In genomic region chr11:86782781-86783180, GRCh38 we compare ENCODE assay signal across 24 cellular contexts. TPM values are rescaled to one million over a fixed set of nuclear protein-coding genes. Genes with fewer than 3 reads are reported as not detected.
DNase-seq lines count a peak whose midpoint lies in the region; ATAC-seq and TF ChIP-seq lines count a peak whose summit lies in the region.
"Had no signal": no experiment of that assay in that cellular context is flagged by ENCODE, and none has a peak within 500 bp of the region (broad histone marks: within the 10 kb centered on the region; RNA-seq: fewer than 3 reads in every experiment).

No MANE protein-coding gene starts in this region.

- H3K79me2 ChIP-seq in GM23338 (replicated peaks; ENCODE audit: insufficient read depth) (no peaks in the 10 kb centered on the region), hepatocyte (no peaks in the 10 kb centered on the region)

- H4K20me1 ChIP-seq in GM23338 (replicated peaks; ENCODE audit: insufficient read depth) (no peaks in the 10 kb centered on the region), hepatocyte (ENCODE audit: insufficient read depth, poor library complexity, severe bottlenecking) (no peaks in the 10 kb centered on the region)

- H3K4me2 ChIP-seq in GM23338 = no peak overlapping the region
- peak overlapping the region; percentile 34 for H3K4me2 ChIP-seq in hepatocyte

- 0 out of 2 replicates have a peak, but pooled peaks cover 3% of the 10 kb centered on the region for H3K9me2 ChIP-seq in GM23338 (ENCODE audit: insufficient read depth)
- no peaks in the 10 kb centered on the region for H3K9me2 ChIP-seq in hepatocyte (replicated peaks; ENCODE audit: insufficient read depth)

- WGBS in hepatocyte (ENCODE audit: low lambda C conversion rate, missing lambda C conversion rate) = 14% methylated on average over 3 of the region's 3 CpGs

- H3K4me3 Mint-ChIP-seq in GM23338 = no peak overlapping the region
- H3K4me3 Mint-ChIP-seq in stimulated activated naive CD8-positive, alpha-beta T cell treated with anti-CD3 and anti-CD28 coated beads, Interleukin-15, amount 100 ng/mL, for 72 hours = no peak overlapping the region
- H3K4me3 Mint-ChIP-seq: CD8-positive, alpha-beta T cell; T-helper 1 cell treated with Interleukin-12 subunit alpha and Interleukin-12 subunit beta and Interleukin-4 antibody, amounts not matched to agents 30 μg/mL and 1 μg/mL, for 36 hours had no signal

- H3K36me3 ChIP-seq in GM23338 (ENCODE audit: insufficient read depth) = no peaks in the 10 kb centered on the region
- no peaks in the 10 kb centered on the region for H3K36me3 ChIP-seq in hepatocyte (replicated peaks; ENCODE audit: insufficient read depth, low read depth)
- H3K36me3 ChIP-seq in vagina = no peaks in the 10 kb centered on the region
- H3K36me3 ChIP-seq: SJCRH30 had no signal

- no peaks in the 10 kb centered on the region for H3K36me3 Mint-ChIP-seq in GM23338 (ENCODE audit: low read depth)
- H3K36me3 Mint-ChIP-seq: CD8-positive, alpha-beta T cell had no signal

- TF ChIP-seq POLR2A in vagina (IDR thresholded peaks at IDR 0.05) = no peak

- H3K27me3 Mint-ChIP-seq in GM23338 (ENCODE audit: insufficient read depth, low read depth, poor library complexity) = peaks cover 4% of the 10 kb centered on the region
- peaks cover 36% of the 10 kb centered on the region for H3K27me3 Mint-ChIP-seq in stimulated activated naive CD8-positive, alpha-beta T cell treated with anti-CD3 and anti-CD28 coated beads, Interleukin-15, amount 100 ng/mL, for 72 hours

- H3K9me3 ChIP-seq in hepatocyte (ENCODE audit: low read depth) = no peaks in the 10 kb centered on the region
- H3K9me3 ChIP-seq in vagina = no peaks in the 10 kb centered on the region
- H3K9me3 ChIP-seq: SJCRH30 had no signal

- intact Hi-C loops in vagina (cut with DNase I) = no loop called here

- no peaks in the 10 kb centered on the region for H3F3A ChIP-seq in GM23338 (replicated peaks; ENCODE audit: low read depth)

- ATAC-seq in GM23338 (no peak), GM21825 (IDR thresholded peaks at IDR 0.05; ENCODE audit: unreplicated experiment) (no peak)
- no peak for ATAC-seq in stimulated activated naive CD8-positive, alpha-beta T cell treated with anti-CD3 and anti-CD28 coated beads, Interleukin-15, amount 100 ng/mL, for 72 hours
- ATAC-seq: CD8-positive, alpha-beta T cell; HepG2 had no signal

- H3K4me1 Mint-ChIP-seq in GM23338 = no peaks in the 10 kb centered on the region; the same call in 2 of the 3 replicates
- no peaks in the 10 kb centered on the region for H3K4me1 Mint-ChIP-seq in stimulated activated naive CD8-positive, alpha-beta T cell treated with anti-CD3 and anti-CD28 coated beads, Interleukin-15, amount 100 ng/mL, for 72 hours

- 0 out of 2 replicates have a peak overlapping the region, but pooled peaks have one; percentile 18 for H2AFZ ChIP-seq in GM23338
- no peak overlapping the region for H2AFZ ChIP-seq in hepatocyte

- H3K27me3 ChIP-seq in GM23338 (ENCODE audit: insufficient read depth) (no peaks in the 10 kb centered on the region), hepatocyte (no peaks in the 10 kb centered on the region), vagina (no peaks in the 10 kb centered on the region)
- H3K27me3 ChIP-seq: SJCRH30 had no signal

- no peak overlapping the region for H3K27ac ChIP-seq in GM23338 (ENCODE audit: low read depth)
- peak overlapping the region; percentile 65 for H3K27ac ChIP-seq in hepatocyte
- H3K27ac ChIP-seq in vagina = peak overlapping the region; percentile 40
- H3K27ac ChIP-seq: HL-60, SJCRH30 had no signal

- H3K4me1 ChIP-seq in GM23338 (ENCODE audit: insufficient read depth) = no peaks in the 10 kb centered on the region
- peaks cover 30% of the 10 kb centered on the region for H3K4me1 ChIP-seq in hepatocyte (ENCODE audit: insufficient read depth)
- H3K4me1 ChIP-seq in vagina = peaks cover 29% of the 10 kb centered on the region
- H3K4me1 ChIP-seq: SJCRH30 had no signal

- no peak overlapping the region for H3K4me3 ChIP-seq in GM23338
- H3K4me3 ChIP-seq in hepatocyte = no peak overlapping the region
- no peak overlapping the region for H3K4me3 ChIP-seq in vagina
- H3K4me3 ChIP-seq: SJCRH30 had no signal

- no peak overlapping the region for H3K27ac Mint-ChIP-seq in GM23338
- H3K27ac Mint-ChIP-seq in stimulated activated naive CD8-positive, alpha-beta T cell treated with anti-CD3 and anti-CD28 coated beads, Interleukin-15, amount 100 ng/mL, for 72 hours = no peak overlapping the region
- H3K27ac Mint-ChIP-seq: CD8-positive, alpha-beta T cell; T-helper 1 cell treated with Interleukin-12 subunit alpha and Interleukin-12 subunit beta and Interleukin-4 antibody, amounts not matched to agents 30 μg/mL and 1 μg/mL, for 36 hours had no signal

- DNase-seq in NCI-H510A treated with DMSO at 0.1 percent for 48 hours (lab: John Stamatoyannopoulos, UW) (peak; percentile 36), NCI-H510A (lab: John Stamatoyannopoulos, UW) (no peak), GM23338 (ENCODE audit: low spot score) (no peak), hepatocyte (ENCODE audit: low spot score) (peak; percentile 37), vagina (ENCODE audit: extremely low spot score in 2 of 2) (no peak)
- no peak for DNase-seq in stimulated activated naive CD8-positive, alpha-beta T cell treated with anti-CD3 and anti-CD28 coated beads, Interleukin-15, amount 100 ng/mL, for 72 hours
- DNase-seq: AML-193; C1 segment of cervical spinal cord; CD8-positive, alpha-beta T cell; EL; GOT3; HCEC 1CT; KG1; NCI-H1105; NCI-H1694; NCI-H2081 treated with DMSO at 0.1 percent for 48 hours; NCI-H446 treated with DMSO at 0.1 percent for 48 hours; NCI-H774; SJCRH30 had no signal

- no peaks in the 10 kb centered on the region for H3K9me3 Mint-ChIP-seq in GM23338
- no peaks in the 10 kb centered on the region for H3K9me3 Mint-ChIP-seq in stimulated activated naive CD8-positive, alpha-beta T cell treated with anti-CD3 and anti-CD28 coated beads, Interleukin-15, amount 100 ng/mL, for 72 hours
- H3K9me3 Mint-ChIP-seq: CD8-positive, alpha-beta T cell; T-helper 1 cell treated with Interleukin-12 subunit alpha and Interleukin-12 subunit beta and Interleukin-4 antibody, amounts not matched to agents 30 μg/mL and 1 μg/mL, for 36 hours had no signal

- TF ChIP-seq CTCF in GM23338 (conservative IDR thresholded peaks at IDR 0.05; ENCODE audit: low read depth in 2 of 2) = no peak
- TF ChIP-seq CTCF in hepatocyte (IDR thresholded peaks at IDR 0.05; ENCODE audit: poor library complexity) = no peak
- TF ChIP-seq CTCF in vagina (IDR thresholded peaks at IDR 0.05) = no peak

TF ChIP-seq in GM23338, 12 proteins besides CTCF, POLR2A, EP300 and RAD21 (continues in another document):
- TF ChIP-seq EZH2phosphoT487 (IDR thresholded peaks at IDR 0.05; ENCODE audit: unreplicated experiment) = no peak

RNA-seq across cellular contexts. Expression of gene PRSS23, which starts 17.6 kb away (rescaled TPM):
- total RNA-seq in GM23338 (2014; rRNA removed; shearing (Covaris generic)) = 4.7 and 9.6 TPM in 2 replicates
- polyA plus RNA-seq in GM23338 (2016; fragmentation: Nextera tagmentation; extraction: Ambion mirVana) (2.1 and 3.9 TPM in 2 replicates), hepatocyte (44.9 and 53.7 TPM in 2 replicates)
- total RNA-seq in hepatocyte (46.0 and 61.7 TPM in 2 replicates), vagina (40.3 TPM)
- total RNA-seq: OCI-LY7 had no signal

Comparison
In these comparisons a context has a peak if more than half of its experiments do, and no peak if none do; other contexts are left out.
1. DNase-seq: peak in NCI-H510A treated with DMSO at 0.1 percent for 48 hours (single experiment) and hepatocyte (single experiment); none in NCI-H510A (single experiment), GM23338 (single experiment), vagina (0 of 2) and stimulated activated naive CD8-positive, alpha-beta T cell treated with anti-CD3 and anti-CD28 coated beads, Interleukin-15, amount 100 ng/mL, for 72 hours (0 of 2).